ENCODE assay signal across 9 cellular contexts in the genomic region with DNA sequence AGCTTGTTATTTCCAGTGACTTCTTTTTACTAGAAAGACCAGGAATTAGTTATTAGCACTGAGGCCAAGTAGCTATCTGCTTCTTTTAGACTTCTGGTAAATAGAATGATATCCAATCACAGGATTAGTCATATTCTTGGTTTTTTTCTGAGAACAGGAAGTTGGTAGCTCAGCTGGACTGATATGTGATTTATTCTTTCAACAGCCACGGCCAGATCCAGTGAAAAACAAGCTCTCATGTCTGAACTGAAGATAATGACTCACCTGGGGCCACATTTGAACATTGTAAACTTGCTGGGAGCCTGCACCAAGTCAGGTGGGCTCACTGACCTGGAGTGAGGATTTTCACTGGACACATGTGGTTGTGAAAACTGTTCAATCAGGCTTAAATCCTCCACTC. TPM values are rescaled to one million over a fixed set of nuclear protein-coding genes. Genes with fewer than 3 reads are reported as not detected.
DNase-seq lines count a peak whose midpoint lies in the region; ATAC-seq, FAIRE-seq and TF ChIP-seq lines count a peak whose summit lies in the region.
"Had no signal": no experiment of that assay in that cellular context is flagged by ENCODE, and none has a peak within 500 bp of the region (broad histone marks: within the 10 kb centered on the region; RNA-seq: fewer than 3 reads in every experiment).

No MANE protein-coding gene starts in this region.

- CTCF ChIA-PET in activated naive CD4-positive, alpha-beta T cell treated with anti-CD3 and anti-CD28 coated beads, Interleukin-2, amount 10 ng/mL, durations not matched to agents 7 days and 5 days (lab: Charles Lee), result interaction anchor here (2.1 kb wide), 1 partner anchor 44 kb away, joined by 9 read pairs; no protein-coding TSS in a partner anchor

- peaks cover 24% of the 10 kb centered on the region for H3K36me3 ChIP-seq in thoracic aorta

- no peak for FAIRE-seq in D721Med (lab: Jason Lieb, UNC)

- peak overlapping the region; percentile 17 for H3K4me3 ChIP-seq in thoracic aorta
- H3K4me3 ChIP-seq: SJSA1 had no signal

- H3K27me3 ChIP-seq in thoracic aorta (replicated peaks; ENCODE audit: insufficient read depth), result no peaks in the 10 kb centered on the region
- H3K27me3 ChIP-seq: SJSA1 had no signal

- H3K27ac Mint-ChIP-seq in activated naive CD4-positive, alpha-beta T cell treated with anti-CD3 and anti-CD28 coated beads, Interleukin-2, amount 10 ng/mL, durations not matched to agents 7 days and 5 days, result peak overlapping the region; percentile 71

- DNase-seq in activated naive CD4-positive, alpha-beta T cell treated with anti-CD3 and anti-CD28 coated beads, Interleukin-2, amount 10 ng/mL, durations not matched to agents 7 days and 5 days, result no peak
- no peak for DNase-seq in activated naive CD4-positive, alpha-beta T cell (lab: John Stamatoyannopoulos, UW)
- DNase-seq in HS-5 (ENCODE audit: low read depth), result peak; percentile 37
- peak; percentile 33 to 97 for DNase-seq in dermis microvascular lymphatic vessel endothelial cell (ENCODE audit: low read depth in 2 of 2)
- no peak for DNase-seq in thoracic aorta (ENCODE audit: low spot score)
- DNase-seq in NCI-H128 (lab: John Stamatoyannopoulos, UW; ENCODE audit: unreplicated experiment), result no peak
- DNase-seq in Ammon's horn (ENCODE audit: low spot score), result no peak
- DNase-seq in D721Med (ENCODE audit: insufficient read length, low spot score), result no peak

- no peaks in the 10 kb centered on the region for H3K36me3 Mint-ChIP-seq in activated naive CD4-positive, alpha-beta T cell treated with anti-CD3 and anti-CD28 coated beads, Interleukin-2, amount 10 ng/mL, durations not matched to agents 7 days and 5 days

- peak overlapping the region; percentile 70 to 71 for H3K27ac ChIP-seq in thoracic aorta
- H3K27ac ChIP-seq: SJSA1 had no signal

- no peak overlapping the region for H3K4me3 Mint-ChIP-seq in activated naive CD4-positive, alpha-beta T cell treated with anti-CD3 and anti-CD28 coated beads, Interleukin-2, amount 10 ng/mL, durations not matched to agents 7 days and 5 days

- no peak for TF ChIP-seq CTCF in thoracic aorta (IDR thresholded peaks at IDR 0.05)
- no peak for TF ChIP-seq CTCF in D721Med (IDR thresholded peaks at IDR 0.05; ENCODE audit: insufficient read depth, missing control alignments)

- no peaks in the 10 kb centered on the region for H3K9me3 ChIP-seq in thoracic aorta
- H3K9me3 ChIP-seq: SJSA1 had no signal

- ATAC-seq in thoracic aorta (ENCODE audit: insufficient number of reproducible peaks, low FRiP score, low read depth), result peak; percentile 58

- H3K9me3 Mint-ChIP-seq in activated naive CD4-positive, alpha-beta T cell treated with anti-CD3 and anti-CD28 coated beads, Interleukin-2, amount 10 ng/mL, durations not matched to agents 7 days and 5 days, result peaks cover 8% of the 10 kb centered on the region

- peaks cover 38 to 82% of the 10 kb centered on the region in 2 donors for H3K4me1 ChIP-seq in thoracic aorta (ENCODE audit: control insufficient read depth in 1 of 2, low read depth in 2 of 2)

- peaks cover 8% of the 10 kb centered on the region for H3K27me3 Mint-ChIP-seq in activated naive CD4-positive, alpha-beta T cell treated with anti-CD3 and anti-CD28 coated beads, Interleukin-2, amount 10 ng/mL, durations not matched to agents 7 days and 5 days

- peaks cover 9% of the 10 kb centered on the region for H3K4me1 Mint-ChIP-seq in activated naive CD4-positive, alpha-beta T cell treated with anti-CD3 and anti-CD28 coated beads, Interleukin-2, amount 10 ng/mL, durations not matched to agents 7 days and 5 days

RNA-seq across cellular contexts. Expression of gene PDGFRA, which starts 48.6 kb away (rescaled TPM):
- total RNA-seq in dermis microvascular lymphatic vessel endothelial cell, result 0.13 and 0.39 TPM in 2 replicates
- total RNA-seq in thoracic aorta, result 100 to 1,000 TPM; 133 to 268 TPM

Comparison
In these comparisons a context has a peak if more than half of its experiments do, and no peak if none do; other contexts are left out.
1. DNase-seq: peak in HS-5 (single experiment) and dermis microvascular lymphatic vessel endothelial cell (2 of 2); none in activated naive CD4-positive, alpha-beta T cell treated with anti-CD3 and anti-CD28 coated beads, Interleukin-2, amount 10 ng/mL, durations not matched to agents 7 days and 5 days (single experiment), activated naive CD4-positive, alpha-beta T cell (0 of 4), thoracic aorta (single experiment), NCI-H128 (single experiment), Ammon's horn (single experiment) and D721Med (single experiment).
2. RNA of gene PDGFRA, which starts 48.6 kb away (total RNA-seq): 133 to 268 TPM in thoracic aorta; 0.13 to 0.39 TPM in dermis microvascular lymphatic vessel endothelial cell; every median in the first group is over 10 times any median in the second.